Comparison of ENCODE assay signal across 9 cellular contexts in the genomic region with DNA sequence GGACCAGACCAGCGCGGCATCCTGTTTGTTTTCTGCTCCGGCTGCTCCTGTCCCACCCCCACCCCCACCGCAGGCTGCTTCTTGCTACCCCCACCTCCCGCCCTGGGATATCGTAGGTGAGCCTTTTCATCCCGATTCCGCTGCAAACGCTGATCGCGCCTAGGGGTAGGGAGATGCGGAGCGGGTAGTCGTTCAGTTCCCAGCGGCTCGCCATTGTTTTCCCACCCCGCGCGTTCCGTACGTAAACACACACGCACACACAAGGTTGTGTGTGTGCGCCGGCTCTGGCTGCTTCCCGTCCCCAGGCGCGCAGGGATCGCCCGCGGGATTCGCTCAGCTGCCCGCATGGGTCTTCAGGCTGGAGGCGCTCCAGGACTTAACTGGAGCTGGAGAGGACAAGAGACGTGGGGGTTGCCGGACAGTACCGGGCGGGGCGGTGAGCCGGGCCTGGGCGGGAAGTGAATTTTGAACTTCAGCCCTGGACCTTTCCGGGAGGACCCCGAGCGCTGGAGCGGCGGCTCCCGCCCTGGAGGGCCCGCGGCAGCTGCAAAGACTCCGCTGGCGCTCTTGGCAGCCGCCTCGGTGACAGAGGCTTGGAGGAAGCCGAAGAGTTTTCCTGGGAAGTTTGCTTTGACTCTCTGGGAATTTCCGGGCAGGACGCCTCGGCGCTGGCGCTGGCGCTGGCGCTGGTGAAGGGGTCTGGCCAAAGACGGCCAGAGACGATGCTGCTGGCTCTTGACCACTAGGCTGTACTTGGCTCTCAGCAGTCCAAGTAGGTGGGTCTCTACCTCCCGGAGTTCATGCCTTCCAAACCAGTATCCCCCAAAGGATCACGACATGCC. TPM values are rescaled to one million over a fixed set of nuclear protein-coding genes. Genes with fewer than 3 reads are reported as not detected.
DNase-seq lines count a peak whose midpoint lies in the region; ATAC-seq, FAIRE-seq and TF ChIP-seq lines count a peak whose summit lies in the region.
"Had no signal": no experiment of that assay in that cellular context is flagged by ENCODE, and none has a peak within 500 bp of the region (broad histone marks: within the 10 kb centered on the region; RNA-seq: fewer than 3 reads in every experiment).

No MANE protein-coding gene starts in this region.

- DNase-seq in HTR-8/SVneo (ENCODE audit: insufficient read length, low spot score) (peak; percentile 52), foreskin fibroblast (peak; percentile 63 to 77)
- no peak for DNase-seq in activated CD4-positive, alpha-beta memory T cell treated with anti-CD3 and anti-CD28 coated beads, Interleukin-2, amount 10 ng/mL, durations not matched to agents 7 days and 5 days
- DNase-seq in naive thymus-derived CD8-positive, alpha-beta T cell: peak in 1 of 10 donors; percentile 24

- peaks cover 76% of the 10 kb centered on the region for H3K27me3 Mint-ChIP-seq in activated CD4-positive, alpha-beta memory T cell treated with anti-CD3 and anti-CD28 coated beads, Interleukin-2, amount 10 ng/mL, durations not matched to agents 7 days and 5 days
- H3K27me3 Mint-ChIP-seq in naive thymus-derived CD8-positive, alpha-beta T cell: peaks cover 22 to 74% (median 55%) of the 10 kb centered on the region in 5 donors

- H3K4me1 Mint-ChIP-seq in activated CD4-positive, alpha-beta memory T cell treated with anti-CD3 and anti-CD28 coated beads, Interleukin-2, amount 10 ng/mL, durations not matched to agents 7 days and 5 days: peaks cover 27% of the 10 kb centered on the region
- peaks cover 5 to 36% (median 19%) of the 10 kb centered on the region in 4 donors for H3K4me1 Mint-ChIP-seq in naive thymus-derived CD8-positive, alpha-beta T cell

- H3K9me3 Mint-ChIP-seq in activated CD4-positive, alpha-beta memory T cell treated with anti-CD3 and anti-CD28 coated beads, Interleukin-2, amount 10 ng/mL, durations not matched to agents 7 days and 5 days: no peaks in the 10 kb centered on the region
- H3K9me3 Mint-ChIP-seq in naive thymus-derived CD8-positive, alpha-beta T cell: peaks cover 0 to 2% (median 0%) of the 10 kb centered on the region in 9 donors

- H3K4me3 ChIP-seq in foreskin fibroblast (ENCODE audit: low read depth in 1 of 2, low read length in 2 of 2): peak overlapping the region; percentile 77 to 82

- CTCF ChIA-PET in activated CD4-positive, alpha-beta memory T cell treated with anti-CD3 and anti-CD28 coated beads, Interleukin-2, amount 10 ng/mL, durations not matched to agents 7 days and 5 days (lab: Charles Lee): no interaction called here

- H3K27ac Mint-ChIP-seq in activated CD4-positive, alpha-beta memory T cell treated with anti-CD3 and anti-CD28 coated beads, Interleukin-2, amount 10 ng/mL, durations not matched to agents 7 days and 5 days: no peak overlapping the region
- H3K27ac Mint-ChIP-seq in naive thymus-derived CD8-positive, alpha-beta T cell: peak overlapping the region in 1 of 10 donors; percentile 29

- POLR2A ChIA-PET in activated CD4-positive, alpha-beta memory T cell treated with anti-CD3 and anti-CD28 coated beads, Interleukin-2, amount 10 ng/mL, durations not matched to agents 7 days and 5 days (lab: Charles Lee): no interaction called here
- POLR2A ChIA-PET in naive thymus-derived CD8-positive, alpha-beta T cell (lab: Charles Lee): no interaction called here

- no peak for FAIRE-seq in HTR-8/SVneo (lab: Jason Lieb, UNC)

- TF ChIP-seq CTCF in C4-2B (conservative IDR thresholded peaks at IDR 0.05) (no peak), foreskin fibroblast (IDR thresholded peaks at IDR 0.05; ENCODE audit: low read depth, low read length) (no peak)

- H3K27ac ChIP-seq in C4-2B: peak overlapping the region; percentile 71
- H3K27ac ChIP-seq: KMS-11 had no signal

- no peak for ATAC-seq in naive thymus-derived CD8-positive, alpha-beta T cell
- ATAC-seq in HG02885 (IDR thresholded peaks at IDR 0.05; ENCODE audit: poor library complexity, unreplicated experiment) (no peak), HG03571 (IDR thresholded peaks at IDR 0.05; ENCODE audit: unreplicated experiment) (no peak), GM19397 (IDR thresholded peaks at IDR 0.05; ENCODE audit: unreplicated experiment) (no peak)

- peak overlapping the region; percentile 77 for H3K4me3 Mint-ChIP-seq in activated CD4-positive, alpha-beta memory T cell treated with anti-CD3 and anti-CD28 coated beads, Interleukin-2, amount 10 ng/mL, durations not matched to agents 7 days and 5 days
- H3K4me3 Mint-ChIP-seq in naive thymus-derived CD8-positive, alpha-beta T cell: peak overlapping the region; percentile 67 to 87 (median 79)

- H3K36me3 Mint-ChIP-seq in activated CD4-positive, alpha-beta memory T cell treated with anti-CD3 and anti-CD28 coated beads, Interleukin-2, amount 10 ng/mL, durations not matched to agents 7 days and 5 days (ENCODE audit: low read depth): no peaks in the 10 kb centered on the region
- no peaks in the 10 kb centered on the region for H3K36me3 Mint-ChIP-seq in naive thymus-derived CD8-positive, alpha-beta T cell

RNA-seq across cellular contexts. Expression of a gene that starts 1.6 kb away (rescaled TPM):
- 1 to 10 TPM; 7.4 to 7.8 TPM for total RNA-seq in activated CD4-positive, alpha-beta memory T cell treated with anti-CD3 and anti-CD28 coated beads, Interleukin-2, amount 10 ng/mL, durations not matched to agents 7 days and 5 days
- total RNA-seq in naive thymus-derived CD8-positive, alpha-beta T cell: under 1 TPM; 0.29 to 0.77 TPM
- polyA plus RNA-seq in naive thymus-derived CD8-positive, alpha-beta T cell: under 1 TPM in 2 of 3 donors, not detected in 1; 0.32 to 0.50 TPM

Comparison
In these comparisons a context has a peak if more than half of its experiments do, and no peak if none do; other contexts are left out.
1. RNA of a gene that starts 1.6 kb away (total RNA-seq): 7.4 to 7.8 TPM in activated CD4-positive, alpha-beta memory T cell treated with anti-CD3 and anti-CD28 coated beads, Interleukin-2, amount 10 ng/mL, durations not matched to agents 7 days and 5 days; 0.29 to 0.77 TPM in naive thymus-derived CD8-positive, alpha-beta T cell; every median in the first group is over 4 times any median in the second.